In genomic region chr10:17712053-17712452, GRCh38 we compare ENCODE assay signal across 35 cellular contexts. TPM values are rescaled to one million over a fixed set of nuclear protein-coding genes. Genes with fewer than 3 reads are reported as not detected.
"Had no signal": no experiment of that assay in that cellular context is flagged by ENCODE, and none has a peak within 500 bp of the region (broad histone marks: within the 10 kb centered on the region; RNA-seq: fewer than 3 reads in every experiment).

No MANE protein-coding gene starts in this region.

- H3K27ac Mint-ChIP-seq: activated B cell treated with CpG ODN at 0.5 μM for 24 hours; activated CD8-positive, alpha-beta T cell treated with anti-CD3 and anti-CD28 coated beads for 36 hours; activated naive CD4-positive, alpha-beta T cell treated with anti-CD3 and anti-CD28 coated beads for 36 hours; activated naive CD4-positive, alpha-beta T cell treated with anti-CD3 and anti-CD28 coated beads, Interleukin-2, amount 50 U/mL, for 24 hours; activated naive CD8-positive, alpha-beta T cell treated with anti-CD3 and anti-CD28 coated beads for 36 hours; activated naive CD8-positive, alpha-beta T cell treated with anti-CD3 and anti-CD28 coated beads, Interleukin-2, amount 50 U/mL, for 24 hours; activated T-helper 1 cell treated with anti-CD3 and anti-CD28 coated beads, Interleukin-12 subunit alpha, Interleukin-12 subunit beta, Interleukin-2, Interleukin-4 antibody, amounts not matched to agents 30 ng/mL and 10 ng/mL and 1 ng/mL, durations not matched to agents 14 hours and 24 hours and 36 hours; activated T-helper 2 cell treated with anti-CD3 and anti-CD28 coated beads, Interferon-gamma antibody, Interleukin-2, Interleukin-4, amounts not matched to agents 10 μg/mL and 5 μg/mL and 100 μg/mL, durations not matched to agents 14 hours and 24 hours and 36 hours; dendritic cell treated with granulocyte-macrophage colony-stimulating factor and Interleukin-4, amounts not matched to agents 40 ng/mL and 50 ng/mL, for 4 days; T-helper 2 cell treated with Interferon-gamma antibody and Interleukin-4, amounts not matched to agents 5 μg/mL and 100 μg/mL, for 36 hours had no signal

- DNase-seq: activated B cell treated with CpG ODN at 0.5 μM for 24 hours; activated CD4-positive, alpha-beta T cell treated with anti-CD3 and anti-CD28 coated beads for 48 hours; activated CD4-positive, alpha-beta T cell treated with anti-CD3 and anti-CD28 coated beads, Interleukin-2, amount 50 U/mL, for 1 hour; activated CD4-positive, alpha-beta T cell treated with anti-CD3 and anti-CD28 coated beads, Interleukin-2, amount 50 U/mL, for 48 hours; activated CD8-positive, alpha-beta memory T cell treated with anti-CD3 and anti-CD28 coated beads for 24 hours; activated CD8-positive, alpha-beta memory T cell treated with anti-CD3 and anti-CD28 coated beads, Interleukin-2, amount 50 U/mL, for 4 hours; activated CD8-positive, alpha-beta T cell treated with anti-CD3 and anti-CD28 coated beads for 36 hours; activated effector memory CD4-positive, alpha-beta T cell treated with anti-CD3 and anti-CD28 coated beads, Interleukin-2, amount 50 U/mL, for 16 hours; activated naive CD4-positive, alpha-beta T cell treated with anti-CD3 and anti-CD28 coated beads for 36 hours; activated naive CD8-positive, alpha-beta T cell treated with anti-CD3 and anti-CD28 coated beads for 36 hours; activated naive CD8-positive, alpha-beta T cell treated with anti-CD3 and anti-CD28 coated beads, Interleukin-2, amount 50 U/mL, for 24 hours; activated T-cell treated with anti-CD3 and anti-CD28 coated beads, Interleukin-2, amount 50 U/mL, for 1 hour; activated T-cell treated with anti-CD3 and anti-CD28 coated beads, Interleukin-2, amount 50 U/mL, for 48 hours; brain microvascular endothelial cell; dorsolateral prefrontal cortex; effector memory CD4-positive, alpha-beta T cell; esophagus squamous epithelium; foreskin melanocyte; head of caudate nucleus; T-helper 1 cell; T-helper 17 cell; T1000; WERI-Rb-1 had no signal

- H3K4me1 ChIP-seq: ascending aorta, esophagus squamous epithelium had no signal

- H3K27me3 Mint-ChIP-seq: activated B cell treated with CpG ODN at 0.5 μM for 24 hours; activated CD8-positive, alpha-beta T cell treated with anti-CD3 and anti-CD28 coated beads for 36 hours; activated naive CD4-positive, alpha-beta T cell treated with anti-CD3 and anti-CD28 coated beads, Interleukin-2, amount 50 U/mL, for 24 hours; activated naive CD8-positive, alpha-beta T cell treated with anti-CD3 and anti-CD28 coated beads for 36 hours; activated naive CD8-positive, alpha-beta T cell treated with anti-CD3 and anti-CD28 coated beads, Interleukin-2, amount 50 U/mL, for 24 hours; central memory CD8-positive, alpha-beta T cell; dendritic cell treated with granulocyte-macrophage colony-stimulating factor and Interleukin-4, amounts not matched to agents 40 ng/mL and 50 ng/mL, for 4 days; T-helper 17 cell had no signal

- ATAC-seq: activated CD4-positive, CD25-positive, alpha-beta regulatory T cell treated with anti-CD3 and anti-CD28 coated beads, Interleukin-2, amount 50 U/mL, for 24 hours; activated CD8-positive, alpha-beta T cell treated with anti-CD3 and anti-CD28 coated beads for 36 hours; activated naive CD8-positive, alpha-beta T cell treated with anti-CD3 and anti-CD28 coated beads, Interleukin-2, amount 50 U/mL, for 24 hours; T-helper 17 cell had no signal

- H3K9me3 Mint-ChIP-seq: activated B cell treated with CpG ODN at 0.5 μM for 24 hours; activated CD8-positive, alpha-beta T cell treated with anti-CD3 and anti-CD28 coated beads for 36 hours; activated naive CD4-positive, alpha-beta T cell treated with anti-CD3 and anti-CD28 coated beads for 36 hours; activated naive CD4-positive, alpha-beta T cell treated with anti-CD3 and anti-CD28 coated beads, Interleukin-2, amount 50 U/mL, for 24 hours; activated naive CD8-positive, alpha-beta T cell treated with anti-CD3 and anti-CD28 coated beads for 36 hours; activated naive CD8-positive, alpha-beta T cell treated with anti-CD3 and anti-CD28 coated beads, Interleukin-2, amount 50 U/mL, for 24 hours; activated T-helper 1 cell treated with anti-CD3 and anti-CD28 coated beads, Interleukin-12 subunit alpha, Interleukin-12 subunit beta, Interleukin-2, Interleukin-4 antibody, amounts not matched to agents 30 ng/mL and 10 ng/mL and 1 ng/mL, durations not matched to agents 14 hours and 24 hours and 36 hours; activated T-helper 2 cell treated with anti-CD3 and anti-CD28 coated beads, Interferon-gamma antibody, Interleukin-2, Interleukin-4, amounts not matched to agents 10 μg/mL and 5 μg/mL and 100 μg/mL, durations not matched to agents 14 hours and 24 hours and 36 hours; central memory CD8-positive, alpha-beta T cell; dendritic cell treated with granulocyte-macrophage colony-stimulating factor and Interleukin-4, amounts not matched to agents 40 ng/mL and 50 ng/mL, for 4 days; T-helper 2 cell treated with Interferon-gamma antibody and Interleukin-4, amounts not matched to agents 5 μg/mL and 100 μg/mL, for 36 hours had no signal

- H3K27me3 ChIP-seq: ascending aorta, brain microvascular endothelial cell, dorsolateral prefrontal cortex, esophagus squamous epithelium had no signal

- H3K27ac ChIP-seq: ascending aorta, brain microvascular endothelial cell, coronary artery, epithelial cell of prostate, esophagus squamous epithelium, WERI-Rb-1 had no signal

- FAIRE-seq: bronchial epithelial cell, endothelial cell of umbilical vein had no signal

- H3K9me3 ChIP-seq: ascending aorta, esophagus squamous epithelium had no signal

- H3K4me1 Mint-ChIP-seq: activated B cell treated with CpG ODN at 0.5 μM for 24 hours; activated naive CD4-positive, alpha-beta T cell treated with anti-CD3 and anti-CD28 coated beads, Interleukin-2, amount 50 U/mL, for 24 hours; activated naive CD8-positive, alpha-beta T cell treated with anti-CD3 and anti-CD28 coated beads for 36 hours; activated naive CD8-positive, alpha-beta T cell treated with anti-CD3 and anti-CD28 coated beads, Interleukin-2, amount 50 U/mL, for 24 hours; central memory CD8-positive, alpha-beta T cell had no signal

- H3K4me3 Mint-ChIP-seq: activated B cell treated with CpG ODN at 0.5 μM for 24 hours; activated CD8-positive, alpha-beta T cell treated with anti-CD3 and anti-CD28 coated beads for 36 hours; activated naive CD4-positive, alpha-beta T cell treated with anti-CD3 and anti-CD28 coated beads for 36 hours; activated naive CD4-positive, alpha-beta T cell treated with anti-CD3 and anti-CD28 coated beads, Interleukin-2, amount 50 U/mL, for 24 hours; activated naive CD8-positive, alpha-beta T cell treated with anti-CD3 and anti-CD28 coated beads for 36 hours; activated naive CD8-positive, alpha-beta T cell treated with anti-CD3 and anti-CD28 coated beads, Interleukin-2, amount 50 U/mL, for 24 hours; activated T-helper 1 cell treated with anti-CD3 and anti-CD28 coated beads, Interleukin-12 subunit alpha, Interleukin-12 subunit beta, Interleukin-2, Interleukin-4 antibody, amounts not matched to agents 30 ng/mL and 10 ng/mL and 1 ng/mL, durations not matched to agents 14 hours and 24 hours and 36 hours; central memory CD8-positive, alpha-beta T cell; dendritic cell treated with granulocyte-macrophage colony-stimulating factor and Interleukin-4, amounts not matched to agents 40 ng/mL and 50 ng/mL, for 4 days; T-helper 17 cell; T-helper 2 cell treated with Interferon-gamma antibody and Interleukin-4, amounts not matched to agents 5 μg/mL and 100 μg/mL, for 36 hours had no signal

- H3K4me3 ChIP-seq: ascending aorta, coronary artery had no signal

RNA-seq across cellular contexts. Expression of gene TMEM236, which starts 39.9 kb away (rescaled TPM):
- total RNA-seq: activated naive CD4-positive, alpha-beta T cell treated with anti-CD3 and anti-CD28 coated beads for 36 hours; activated T-helper 1 cell treated with anti-CD3 and anti-CD28 coated beads, Interleukin-12 subunit alpha, Interleukin-12 subunit beta, Interleukin-2, Interleukin-4 antibody, amounts not matched to agents 30 ng/mL and 10 ng/mL and 1 ng/mL, durations not matched to agents 14 hours and 24 hours and 36 hours; ascending aorta had no signal
